10 cellular contexts compared by ENCODE assay signal in genomic region chr15:44340410-44340809, GRCh38. TPM values are rescaled to one million over a fixed set of nuclear protein-coding genes. Genes with fewer than 3 reads are reported as not detected.
DNase-seq lines count a peak whose midpoint lies in the region; ATAC-seq, FAIRE-seq and TF ChIP-seq lines count a peak whose summit lies in the region.
"Had no signal": no experiment of that assay in that cellular context is flagged by ENCODE, and none has a peak within 500 bp of the region (broad histone marks: within the 10 kb centered on the region; RNA-seq: fewer than 3 reads in every experiment).

No MANE protein-coding gene starts in this region.

- no peaks in the 10 kb centered on the region for H3K27me3 Mint-ChIP-seq in mesothelial cell of epicardium (ENCODE audit: low read depth)

- H3K36me3 ChIP-seq in bronchial epithelial cell (ENCODE audit: control insufficient read depth, insufficient read depth, low read length) (no peaks in the 10 kb centered on the region), OCI-LY7 (ENCODE audit: insufficient read depth, low read length) (no peaks in the 10 kb centered on the region; the same call in 1 of the 2 replicates)

- H3K27ac Mint-ChIP-seq in mesothelial cell of epicardium: peak overlapping the region; percentile 25

- intact Hi-C loops in OCI-LY7 (cut with micrococcal nuclease; ENCODE audit: unreplicated experiment): no loop called here

- no peak overlapping the region for H3K4me2 ChIP-seq in OCI-LY7 (ENCODE audit: low read length)

- H3K27ac ChIP-seq in OCI-LY7 (ENCODE audit: low read depth, low read length, poor library complexity, severe bottlenecking): no peak overlapping the region
- H3K27ac ChIP-seq: cardiac muscle cell had no signal

- TF ChIP-seq CTCF in AG10803 (conservative IDR thresholded peaks at IDR 0.05; ENCODE audit: low read length) (no peak), bronchial epithelial cell (IDR thresholded peaks at IDR 0.05; ENCODE audit: insufficient read depth, low read length, severe bottlenecking) (no peak), mesothelial cell of epicardium (IDR thresholded peaks at IDR 0.05; ENCODE audit: unreplicated experiment) (no peak), OCI-LY7 (conservative IDR thresholded peaks at IDR 0.05; ENCODE audit: low read length) (no peak)

- no peaks in the 10 kb centered on the region for H3K4me1 ChIP-seq in OCI-LY7 (ENCODE audit: insufficient read depth, low read length, poor library complexity, severe bottlenecking)

- FAIRE-seq in bronchial epithelial cell (lab: Jason Lieb, UNC): no peak

- H3K79me2 ChIP-seq in OCI-LY7 (ENCODE audit: insufficient read depth, low read depth, low read length): no peaks in the 10 kb centered on the region

- BruUV-seq in OCI-LY7 (replicated peaks; lab: Mats Ljungman, UMichigan): no TSS peak

- no peak overlapping the region for H3K4me3 Mint-ChIP-seq in mesothelial cell of epicardium

- POLR2A ChIA-PET in OCI-LY7 (lab: Charles Lee): no interaction called here

- H3K27me3 ChIP-seq in bronchial epithelial cell (ENCODE audit: control insufficient read depth, insufficient read depth, low read length): no peaks in the 10 kb centered on the region
- H3K27me3 ChIP-seq: cardiac muscle cell had no signal

- DNase-seq in AG10803 (ENCODE audit: low read depth): peak; percentile 76
- peak; percentile 8 for DNase-seq in HT-29 (ENCODE audit: low spot score)
- peak; percentile 89 for DNase-seq in bronchial epithelial cell (ENCODE audit: low read depth)
- no peak for DNase-seq in mesothelial cell of epicardium (ENCODE audit: low spot score in 2 of 2, unreplicated experiment in 2 of 2)
- DNase-seq in OCI-LY7 (ENCODE audit: low spot score): no peak
- DNase-seq in midbrain (lab: John Stamatoyannopoulos, UW): no peak
- DNase-seq: NCI-H345 had no signal

- ATAC-seq in HG02870 (IDR thresholded peaks at IDR 0.05; ENCODE audit: unreplicated experiment) (no peak), GM19463 (IDR thresholded peaks at IDR 0.05; ENCODE audit: unreplicated experiment) (no peak)

- no peak overlapping the region for H3K4me3 ChIP-seq in AG10803 (ENCODE audit: low read length)
- H3K4me3 ChIP-seq in bronchial epithelial cell (ENCODE audit: low read depth, low read length): no peak overlapping the region
- no peak overlapping the region for H3K4me3 ChIP-seq in OCI-LY7 (ENCODE audit: low read depth, low read length, poor library complexity, severe bottlenecking)
- H3K4me3 ChIP-seq: cardiac muscle cell had no signal

- H4K20me1 ChIP-seq in OCI-LY7 (ENCODE audit: insufficient read depth, low read length): no peaks in the 10 kb centered on the region

- no peaks in the 10 kb centered on the region for H3K9me3 Mint-ChIP-seq in mesothelial cell of epicardium

- CTCF ChIA-PET in OCI-LY7 (lab: Charles Lee; ENCODE audit: unreplicated experiment): no interaction called here

- H3K9me2 ChIP-seq in OCI-LY7 (ENCODE audit: insufficient read depth, low read length): no peaks in the 10 kb centered on the region

- H3K36me3 Mint-ChIP-seq in mesothelial cell of epicardium: peaks cover 17% of the 10 kb centered on the region

- H2AFZ ChIP-seq in OCI-LY7 (ENCODE audit: low read length): no peak overlapping the region

- peaks cover 11% of the 10 kb centered on the region for H3K4me1 Mint-ChIP-seq in mesothelial cell of epicardium

- no peaks in the 10 kb centered on the region for H3K9me3 ChIP-seq in OCI-LY7 (ENCODE audit: low read length)

RNA-seq across cellular contexts. Expression of gene GOLM2, which starts 51.9 kb away (rescaled TPM):
- 82.1 and 82.8 TPM in 2 replicates for total RNA-seq in HT-29 (2014; rRNA removed; shearing (Covaris generic))
- total RNA-seq in bronchial epithelial cell: 46.5 and 47.7 TPM in 2 replicates
- total RNA-seq in mesothelial cell of epicardium: 84.7 to 88.6 TPM (median 85.0 TPM) in 3 replicates
- 38.7 and 46.9 TPM in 2 replicates for total RNA-seq in OCI-LY7 (2014; rRNA removed; shearing (Covaris generic))
- 56.5 and 59.0 TPM in 2 replicates for total RNA-seq in OCI-LY7 (2022)

Comparison
In these comparisons a context has a peak if more than half of its experiments do, and no peak if none do; other contexts are left out.
1. DNase-seq: peak in AG10803 (single experiment), HT-29 (single experiment) and bronchial epithelial cell (single experiment); none in mesothelial cell of epicardium (0 of 2), OCI-LY7 (single experiment) and midbrain (single experiment).